Comparison of ENCODE assay signal across 19 cellular contexts in the genomic region with DNA sequence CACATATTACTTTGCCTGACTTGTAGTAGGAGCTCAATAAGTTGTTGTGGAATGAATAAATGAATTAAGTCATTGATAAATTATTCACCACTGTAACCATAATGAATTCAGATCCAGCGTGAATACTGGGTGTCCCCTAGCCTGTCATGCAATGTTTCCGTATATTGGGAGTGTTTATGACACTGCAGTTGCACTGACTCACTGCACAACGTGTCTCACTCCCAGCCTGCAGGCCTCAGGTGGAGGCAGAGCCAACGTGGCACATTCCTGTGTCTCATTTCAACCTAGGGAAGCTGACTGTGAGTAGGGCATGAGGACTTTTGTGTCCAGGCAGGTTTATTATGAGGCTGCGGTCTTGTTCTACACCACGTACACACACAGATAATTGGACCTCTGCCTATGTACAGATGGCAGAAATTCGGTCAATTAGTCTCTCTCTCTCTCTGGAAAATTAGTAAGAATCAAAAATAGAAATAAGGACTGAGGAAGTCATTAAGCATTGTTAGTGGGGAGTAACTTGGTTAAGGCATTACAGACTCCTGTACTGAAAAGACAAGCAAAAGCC.
DNase-seq lines count a peak whose midpoint lies in the region; ATAC-seq and TF ChIP-seq lines count a peak whose summit lies in the region.
"Had no signal": no experiment of that assay in that cellular context is flagged by ENCODE, and none has a peak within 500 bp of the region (broad histone marks: within the 10 kb centered on the region; RNA-seq: fewer than 3 reads in every experiment).

No MANE protein-coding gene starts in this region.

- H3K23ac ChIP-seq in IMR-90 (ENCODE audit: low read depth, low read length) = no peak overlapping the region

- TF ChIP-seq CTCF in IMR-90 (conservative IDR thresholded peaks at IDR 0.05; ENCODE audit: low read depth, low read length) = no peak
- no peak for TF ChIP-seq CTCF in mucosa of descending colon (IDR thresholded peaks at IDR 0.05)

- no peaks in the 10 kb centered on the region for H3K36me3 ChIP-seq in IMR-90 (ENCODE audit: control insufficient read depth, insufficient read depth, low read length)
- H3K36me3 ChIP-seq in mucosa of descending colon (ENCODE audit: low read depth) = no peaks in the 10 kb centered on the region
- H3K36me3 ChIP-seq: ascending aorta had no signal

- no peaks in the 10 kb centered on the region for H3K79me1 ChIP-seq in IMR-90 (ENCODE audit: low read depth in 1 of 2, low read length in 2 of 2)

- DNase-seq in Daoy (ENCODE audit: low read depth) (peak; percentile 80), IMR-90 (peak; percentile 23), cerebellum (ENCODE audit: low spot score) (peak; percentile 53), mucosa of descending colon (no peak), pons (ENCODE audit: low spot score) (no peak)
- no peak for DNase-seq in activated naive CD4-positive, alpha-beta T cell treated with anti-CD3 and anti-CD28 coated beads, Interleukin-2, amount 50 U/mL, for 16 hours
- DNase-seq: activated CD4-positive, CD25-positive, alpha-beta regulatory T cell treated with anti-CD3 and anti-CD28 coated beads, Interleukin-2, amount 50 U/mL, for 72 hours; activated gamma-delta T cell; AML-193; cortex of kidney; glutamatergic neuron; immature natural killer cell; NCI-H146; nephron progenitor cell; SIG-M5 had no signal

- H3K4me1 ChIP-seq in IMR-90 (ENCODE audit: control insufficient read depth, insufficient read depth, low read length) = no peaks in the 10 kb centered on the region
- no peaks in the 10 kb centered on the region for H3K4me1 ChIP-seq in mucosa of descending colon (ENCODE audit: low read depth)

- H4K5ac ChIP-seq in IMR-90 (ENCODE audit: low read depth, low read length) = no peak overlapping the region

- in situ Hi-C loops in IMR-90 (cut with MboI; ENCODE audit: low sequenced_read_pairs) = no loop called here

- POLR2A ChIA-PET in IMR-90 (lab: Charles Lee; ENCODE audit: unreplicated experiment) = no interaction called here

- H4K20me1 ChIP-seq in IMR-90 (ENCODE audit: insufficient read depth, low read length) = no peaks in the 10 kb centered on the region

- H3K4me3 ChIP-seq in IMR-90 (ENCODE audit: insufficient read depth, low read depth, low read length) (no peak overlapping the region), mucosa of descending colon (no peak overlapping the region)
- H3K4me3 ChIP-seq: ascending aorta had no signal

- no peak overlapping the region for H4K8ac ChIP-seq in IMR-90 (ENCODE audit: low read depth in 2 of 2, low read length in 2 of 2)

- peak overlapping the region; percentile 17 for H2BK5ac ChIP-seq in IMR-90 (ENCODE audit: low read depth, low read length, poor library complexity, severe bottlenecking)

- peak overlapping the region; percentile 8; the same call in 1 of the 2 replicates for H2BK20ac ChIP-seq in IMR-90 (ENCODE audit: low read depth, low read length)

- ATAC-seq in IMR-90 (ENCODE audit: low read depth) = no peak
- peak; percentile 39 for ATAC-seq in mucosa of descending colon
- ATAC-seq in GM19023 (IDR thresholded peaks at IDR 0.05; ENCODE audit: unreplicated experiment) = no peak
- no peak for ATAC-seq in GM19463 (IDR thresholded peaks at IDR 0.05; ENCODE audit: unreplicated experiment)

- dilution Hi-C loops in IMR-90 (cut with HindIII; ENCODE audit: low sequenced_read_pairs, unreplicated experiment) = no loop called here

- H3K9me3 ChIP-seq in IMR-90 (ENCODE audit: control insufficient read depth, insufficient read depth, low read length) (no peaks in the 10 kb centered on the region), mucosa of descending colon (no peaks in the 10 kb centered on the region)
- H3K9me3 ChIP-seq: ascending aorta had no signal

- H2BK15ac ChIP-seq in IMR-90 (ENCODE audit: low read depth, low read length) = no peak overlapping the region

- no peak for TF ChIP-seq POLR2A in IMR-90 (IDR thresholded peaks at IDR 0.05; ENCODE audit: low read depth, low read length)

- intact Hi-C loops in IMR-90 (cut with micrococcal nuclease) = no loop called here
- intact Hi-C loops in mucosa of descending colon (cut with DNase I, micrococcal nuclease) = no loop called here

- H3K4me2 ChIP-seq in IMR-90 (ENCODE audit: low read depth, low read length) = no peak overlapping the region
- H3K4me2 ChIP-seq: KMS-11 had no signal

- no peak overlapping the region for H3K56ac ChIP-seq in IMR-90 (ENCODE audit: extremely low read depth, insufficient read depth, low read length)

- no peak overlapping the region; the same call in 1 of the 2 replicates for H3K14ac ChIP-seq in IMR-90 (replicated peaks; ENCODE audit: low read depth, low read length)

- 0 out of 2 replicates have a peak, but pooled peaks cover 3% of the 10 kb centered on the region for H3K9me1 ChIP-seq in IMR-90 (ENCODE audit: insufficient read depth, low read length)

- H3K18ac ChIP-seq in IMR-90 (ENCODE audit: low read depth, low read length) = no peak overlapping the region

- no CpG with 5 or more reads among the region's 7 CpGs for WGBS in IMR-90 (ENCODE audit: extremely low coverage in 2 of 2, insufficient read length in 1 of 2), 2 experiments

- H3K27me3 ChIP-seq in IMR-90 (ENCODE audit: control insufficient read depth, insufficient read depth, low read length) = peaks cover 2% of the 10 kb centered on the region; the same call in 1 of the 2 replicates
- H3K27me3 ChIP-seq: ascending aorta had no signal

- H2AFZ ChIP-seq in IMR-90 (replicated peaks; ENCODE audit: low read length, poor library complexity) = no peak overlapping the region

- H3K9ac ChIP-seq in IMR-90 (ENCODE audit: low read depth, low read length) = no peak overlapping the region
- H3K9ac ChIP-seq: KMS-11 had no signal

- H2BK120ac ChIP-seq in IMR-90 (ENCODE audit: low read depth, low read length) = no peak overlapping the region

- no peak overlapping the region for H2AK9ac ChIP-seq in IMR-90 (replicated peaks; ENCODE audit: low read depth, low read length, poor library complexity)

- TF ChIP-seq RAD21 in IMR-90 (IDR thresholded peaks at IDR 0.05; ENCODE audit: low read length) = no peak

- BruUV-seq in IMR-90 (replicated peaks; lab: Mats Ljungman, UMichigan) = no TSS peak

- no peak overlapping the region for H3K27ac ChIP-seq in IMR-90 (ENCODE audit: insufficient read depth, low read length)
- H3K27ac ChIP-seq: ascending aorta, KMS-11 had no signal

- CTCF ChIA-PET in IMR-90 (lab: Yijun Ruan, JAX) = interaction anchor here (0.6 to 1.1 kb wide), 2 partner anchors 264 to 298 kb away, joined by 3 read pairs; no protein-coding TSS in a partner anchor

- no peak overlapping the region for H2AK5ac ChIP-seq in IMR-90 (ENCODE audit: low read depth, low read length)

- no peak overlapping the region for H3K4ac ChIP-seq in IMR-90 (ENCODE audit: low read depth, low read length)

- 0 out of 2 replicates have a peak overlapping the region, but pooled peaks have one; percentile 11 for H4K91ac ChIP-seq in IMR-90 (ENCODE audit: insufficient read depth, low read depth, low read length)

TF ChIP-seq in IMR-90, 13 proteins besides CTCF, POLR2A, EP300 and RAD21:
- TF ChIP-seq NFE2L2 (IDR thresholded peaks at IDR 0.05; ENCODE audit: low read depth, low read length) = no peak
- no peak for TF ChIP-seq MXI1 (IDR thresholded peaks at IDR 0.05; ENCODE audit: borderline replicate concordance, low read depth, low read length)
- TF ChIP-seq, protein P1, sequence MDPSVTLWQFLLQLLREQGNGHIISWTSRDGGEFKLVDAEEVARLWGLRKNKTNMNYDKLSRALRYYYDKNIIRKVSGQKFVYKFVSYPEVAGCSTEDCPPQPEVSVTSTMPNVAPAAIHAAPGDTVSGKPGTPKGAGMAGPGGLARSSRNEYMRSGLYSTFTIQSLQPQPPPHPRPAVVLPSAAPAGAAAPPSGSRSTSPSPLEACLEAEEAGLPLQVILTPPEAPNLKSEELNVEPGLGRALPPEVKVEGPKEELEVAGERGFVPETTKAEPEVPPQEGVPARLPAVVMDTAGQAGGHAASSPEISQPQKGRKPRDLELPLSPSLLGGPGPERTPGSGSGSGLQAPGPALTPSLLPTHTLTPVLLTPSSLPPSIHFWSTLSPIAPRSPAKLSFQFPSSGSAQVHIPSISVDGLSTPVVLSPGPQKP (IDR thresholded peaks at IDR 0.05; ENCODE audit: borderline replicate concordance, low read depth, low read length) = no peak
- TF ChIP-seq RCOR1 (IDR thresholded peaks at IDR 0.05; ENCODE audit: insufficient replicate concordance, low read length) = no peak
- TF ChIP-seq, protein P2, sequence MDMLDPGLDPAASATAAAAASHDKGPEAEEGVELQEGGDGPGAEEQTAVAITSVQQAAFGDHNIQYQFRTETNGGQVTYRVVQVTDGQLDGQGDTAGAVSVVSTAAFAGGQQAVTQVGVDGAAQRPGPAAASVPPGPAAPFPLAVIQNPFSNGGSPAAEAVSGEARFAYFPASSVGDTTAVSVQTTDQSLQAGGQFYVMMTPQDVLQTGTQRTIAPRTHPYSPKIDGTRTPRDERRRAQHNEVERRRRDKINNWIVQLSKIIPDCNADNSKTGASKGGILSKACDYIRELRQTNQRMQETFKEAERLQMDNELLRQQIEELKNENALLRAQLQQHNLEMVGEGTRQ (IDR thresholded peaks at IDR 0.05; ENCODE audit: low read depth, low read length) = no peak
- TF ChIP-seq RFX5 (IDR thresholded peaks at IDR 0.05; ENCODE audit: low read depth, low read length) = no peak
- no peak for TF ChIP-seq CHD1 (IDR thresholded peaks at IDR 0.05; ENCODE audit: low read depth, low read length)
- TF ChIP-seq SMC3 (IDR thresholded peaks at IDR 0.05; ENCODE audit: low read depth, low read length) = no peak
- TF ChIP-seq BHLHE40 (IDR thresholded peaks at IDR 0.05; ENCODE audit: low read depth, low read length) = no peak
- TF ChIP-seq FOS (IDR thresholded peaks at IDR 0.05; ENCODE audit: low read depth, low read length) = no peak
- TF ChIP-seq MAFK (IDR thresholded peaks at IDR 0.05; ENCODE audit: low read depth, low read length) = no peak

Comparison
In these comparisons a context has a peak if more than half of its experiments do, and no peak if none do; other contexts are left out.
1. DNase-seq: peak in Daoy (single experiment), IMR-90 (single experiment) and cerebellum (single experiment); none in mucosa of descending colon (0 of 3), activated naive CD4-positive, alpha-beta T cell treated with anti-CD3 and anti-CD28 coated beads, Interleukin-2, amount 50 U/mL, for 16 hours (single experiment) and pons (single experiment).